9 cellular contexts compared by ENCODE assay signal in genomic region chr17:2710075-2710803, GRCh38. TPM values are rescaled to one million over a fixed set of nuclear protein-coding genes. Genes with fewer than 3 reads are reported as not detected.
DNase-seq lines count a peak whose midpoint lies in the region; ATAC-seq and TF ChIP-seq lines count a peak whose summit lies in the region.
"Had no signal": no experiment of that assay in that cellular context is flagged by ENCODE, and none has a peak within 500 bp of the region (broad histone marks: within the 10 kb centered on the region; RNA-seq: fewer than 3 reads in every experiment).

No MANE protein-coding gene starts in this region.

- DNase-seq in SJCRH30 (no peak), fibroblast of pulmonary artery (ENCODE audit: low read depth) (no peak), sigmoid colon (peak; percentile 65), GM19240 (ENCODE audit: insufficient read length, low spot score) (no peak), NCI-H446 treated with DMSO at 0.1 percent for 48 hours (lab: John Stamatoyannopoulos, UW) (no peak), T-helper 9 cell (no peak)
- no peak for DNase-seq in stimulated activated CD4-positive, alpha-beta T cell treated with anti-CD3 and anti-CD28 coated beads, Interleukin-4, amount 100 ng/mL, for 4 hours

- H3K4me1 ChIP-seq in SJCRH30, result no peaks in the 10 kb centered on the region
- peaks cover 0 to 74% (median 59%) of the 10 kb centered on the region in 4 donors for H3K4me1 ChIP-seq in sigmoid colon

- H3K4me3 ChIP-seq in SJCRH30, result peak overlapping the region; percentile 68
- H3K4me3 ChIP-seq in fibroblast of pulmonary artery (replicated peaks; ENCODE audit: low read depth, low read length), result peak overlapping the region; percentile 69
- peak overlapping the region; percentile 70 to 98 (median 88) for H3K4me3 ChIP-seq in sigmoid colon

- ATAC-seq in GM19035 (IDR thresholded peaks at IDR 0.05; ENCODE audit: unreplicated experiment), result peak; percentile 3

- H3K27ac ChIP-seq in SJCRH30 (no peak overlapping the region), sigmoid colon (peak overlapping the region; percentile 81 to 92 (median 85))

- TF ChIP-seq POLR2A in sigmoid colon (IDR thresholded peaks at IDR 0.05), result no peak

- WGBS in sigmoid colon, 2 donors, result 10 to 43% methylated on average over 16 of the region's 16 CpGs

- H3K36me3 ChIP-seq in SJCRH30 (no peaks in the 10 kb centered on the region), sigmoid colon (peaks cover 0 to 4% (median 0%) of the 10 kb centered on the region in 4 donors)

- H3K27me3 ChIP-seq in SJCRH30 (no peaks in the 10 kb centered on the region), sigmoid colon (no peaks in the 10 kb centered on the region)

- no peak for TF ChIP-seq EP300 in sigmoid colon (IDR thresholded peaks at IDR 0.05)

- TF ChIP-seq CTCF in fibroblast of pulmonary artery (IDR thresholded peaks at IDR 0.05; ENCODE audit: low read length, missing control alignments), result no peak
- no peak for TF ChIP-seq CTCF in sigmoid colon (IDR thresholded peaks at IDR 0.05)

- no peaks in the 10 kb centered on the region for H3K9me3 ChIP-seq in SJCRH30 (replicated peaks)
- H3K9me3 ChIP-seq in sigmoid colon, result no peaks in the 10 kb centered on the region

- intact Hi-C loops in sigmoid colon (cut with DNase I), result loop anchor here (2.0 to 5.0 kb wide), 2 partner anchors 115 to 198 kb away; partner anchors contain the start of gene METTL16

RNA-seq across cellular contexts. Expression of gene CLUH, which starts 1.3 kb away (rescaled TPM):
- 33.9 and 42.5 TPM in 2 replicates for total RNA-seq in SJCRH30 (2014; rRNA removed; shearing (Covaris generic))
- total RNA-seq in sigmoid colon, result 10 to 100 TPM; 26.3 to 70.9 (median 39.3) TPM
- 100 to 1,000 TPM in 1 of 3 donors, 10 to 100 TPM in 2; 20.4 to 119 (median 27.0) TPM for polyA plus RNA-seq in sigmoid colon

RNA-seq across cellular contexts. Expression of gene CCDC92B, which starts 39.2 kb away (rescaled TPM):
- total RNA-seq in SJCRH30 (2014; rRNA removed; shearing (Covaris generic)), result not detected in 2 replicates
- total RNA-seq in sigmoid colon, result under 1 TPM in 1 of 4 donors, not detected in 3; 0.14 TPM
- under 1 TPM; under 0.01 to 0.77 (median 0.23) TPM for polyA plus RNA-seq in sigmoid colon
- total RNA-seq: RPMI7951 had no signal
